8 cellular contexts compared by ENCODE assay signal in the genomic region with DNA sequence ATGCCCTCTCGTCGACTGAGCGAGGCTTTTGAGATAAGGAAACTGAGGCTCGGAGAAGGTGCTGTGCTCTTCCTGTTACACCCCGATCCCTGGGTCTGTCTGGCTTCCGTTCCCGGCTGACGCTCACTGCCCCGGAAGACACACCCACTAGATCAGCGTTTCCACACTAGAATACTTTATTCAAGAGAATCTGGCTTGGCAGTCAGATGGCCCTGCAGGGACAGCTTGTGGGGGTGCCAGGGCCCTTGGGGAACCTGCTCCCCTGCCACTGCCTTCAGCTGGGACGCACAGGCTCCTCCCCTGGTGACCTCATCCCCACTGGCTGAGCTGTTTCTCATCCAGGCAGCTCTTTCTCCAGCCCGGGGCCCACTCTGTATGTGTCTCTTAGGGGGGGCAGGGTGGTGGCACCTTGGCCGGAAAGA. TPM values are rescaled to one million over a fixed set of nuclear protein-coding genes. Genes with fewer than 3 reads are reported as not detected.
DNase-seq lines count a peak whose midpoint lies in the region; ATAC-seq and TF ChIP-seq lines count a peak whose summit lies in the region.

No MANE protein-coding gene starts in this region.

- no peaks in the 10 kb centered on the region for H3K9me3 Mint-ChIP-seq in nephron

- 19% methylated on average over 10 of the region's 13 CpGs for WGBS in suprapubic skin

- peak; percentile 39 to 53 for DNase-seq in activated CD4-positive, alpha-beta T cell treated with anti-CD3 and anti-CD28 coated beads, Interleukin-2, amount 50 U/mL, for 4 hours
- DNase-seq in effector CD4-positive, alpha-beta T cell, result peak; percentile 31
- DNase-seq in suprapubic skin (ENCODE audit: low spot score in 2 of 2), result no peak
- no peak for DNase-seq in NCI-H187 treated with DMSO at 0.1 percent for 48 hours (lab: John Stamatoyannopoulos, UW)
- DNase-seq in RPMI8226, result no peak

- peaks cover 50% of the 10 kb centered on the region for H3K4me1 ChIP-seq in suprapubic skin

- peaks cover 53% of the 10 kb centered on the region for H3K4me1 Mint-ChIP-seq in nephron

- TF ChIP-seq CTCF in nephron (IDR thresholded peaks at IDR 0.05; ENCODE audit: unreplicated experiment in 3 of 3) (no peak), suprapubic skin (IDR thresholded peaks at IDR 0.05) (no peak)

- no peaks in the 10 kb centered on the region for H3K36me3 ChIP-seq in suprapubic skin

- TF ChIP-seq POLR2A in GM15510 (IDR thresholded peaks at IDR 0.05; ENCODE audit: borderline replicate concordance, extremely low read depth, insufficient read length) (peak; percentile 48), suprapubic skin (IDR thresholded peaks at IDR 0.05) (no peak)

- peak overlapping the region; percentile 44 to 55 (median 53) for H3K27ac Mint-ChIP-seq in nephron

- H3K27me3 Mint-ChIP-seq in nephron (ENCODE audit: low read depth), result peaks cover 3% of the 10 kb centered on the region

- H3K4me3 Mint-ChIP-seq in nephron, result no peak overlapping the region

- TF ChIP-seq EP300 in suprapubic skin (IDR thresholded peaks at IDR 0.05), result no peak

- H3K27me3 ChIP-seq in suprapubic skin, result no peaks in the 10 kb centered on the region

- H3K36me3 Mint-ChIP-seq in nephron (ENCODE audit: low read depth), result peaks cover 13% of the 10 kb centered on the region

- H3K9me3 ChIP-seq in suprapubic skin, result no peaks in the 10 kb centered on the region

- no peak overlapping the region for H3K4me3 ChIP-seq in suprapubic skin

- ATAC-seq in HG03571 (IDR thresholded peaks at IDR 0.05; ENCODE audit: unreplicated experiment), result peak; percentile 40

- peak overlapping the region; percentile 82 for H3K27ac ChIP-seq in suprapubic skin

RNA-seq across cellular contexts. Expression of a gene that starts 13.7 kb away (rescaled TPM):
- 10 to 100 TPM in 1 of 4 donors, 1 to 10 TPM in 3; 3.5 to 10.5 (median 7.9) TPM for total RNA-seq in suprapubic skin

RNA-seq across cellular contexts. Expression of a gene that starts 18.6 kb away (rescaled TPM):
- total RNA-seq in suprapubic skin, result 1 to 10 TPM in 3 of 4 donors, under 1 TPM in 1; 0.86 to 7.5 (median 1.8) TPM

RNA-seq across cellular contexts. Expression of a gene that starts 60.0 kb away (rescaled TPM):
- total RNA-seq in suprapubic skin, result 100 to 1,000 TPM in 1 of 4 donors, 10 to 100 TPM in 3; 79.1 to 190 (median 97.2) TPM

Comparison
In these comparisons a context has a peak if more than half of its experiments do, and no peak if none do; other contexts are left out.
1. DNase-seq: peak in activated CD4-positive, alpha-beta T cell treated with anti-CD3 and anti-CD28 coated beads, Interleukin-2, amount 50 U/mL, for 4 hours (2 of 2) and effector CD4-positive, alpha-beta T cell (single experiment); none in suprapubic skin (0 of 2), NCI-H187 treated with DMSO at 0.1 percent for 48 hours (single experiment) and RPMI8226 (single experiment).